ENCODE assay signal across 18 cellular contexts in the genomic region with DNA sequence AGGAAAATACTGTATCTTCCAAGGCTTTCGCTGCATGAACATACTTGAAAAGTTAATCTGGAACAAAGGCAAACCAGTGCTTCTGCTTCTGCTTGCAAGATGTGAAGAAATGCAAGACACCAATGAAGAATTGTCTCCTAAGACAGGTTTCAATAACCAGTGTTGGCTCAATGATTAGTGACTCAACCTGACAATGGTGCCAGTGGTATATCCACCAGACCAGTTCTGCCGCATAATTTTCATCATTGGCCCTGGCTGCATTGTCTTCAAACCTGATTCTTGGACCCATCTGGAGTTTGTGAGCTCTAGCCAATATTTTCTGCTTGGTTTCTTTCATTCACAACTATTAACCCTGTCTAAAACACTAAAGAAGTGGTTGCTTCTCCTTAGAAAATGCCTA. TPM values are rescaled to one million over a fixed set of nuclear protein-coding genes. Genes with fewer than 3 reads are reported as not detected.
A peak's percentile ranks its signal among the peaks of the same experiment; 100 is the strongest.
DNase-seq lines count a peak whose midpoint lies in the region; ATAC-seq and TF ChIP-seq lines count a peak whose summit lies in the region.
"Had no signal": no experiment of that assay in that cellular context is flagged by ENCODE, and none has a peak within 500 bp of the region (broad histone marks: within the 10 kb centered on the region; RNA-seq: fewer than 3 reads in every experiment).

No MANE protein-coding gene starts in this region.

- intact Hi-C loops in PC-3 (cut with micrococcal nuclease): no loop called here

- no peaks in the 10 kb centered on the region for H4K20me1 ChIP-seq in PC-3 (ENCODE audit: low read length)
- H4K20me1 ChIP-seq: BLaER1 treated with 17β-estradiol and CSF1 and Interleukin-3, amounts not matched to agents 10 nM and 100 nM had no signal

- WGBS in suprapubic skin: 48% methylated on average over 2 of the region's 2 CpGs

- H2AFZ ChIP-seq in PC-3 (ENCODE audit: low read length): no peak overlapping the region

- H3K9me2 ChIP-seq in PC-3 (replicated peaks; ENCODE audit: low read length): no peaks in the 10 kb centered on the region

- CTCF ChIA-PET in PC-3 (lab: Charles Lee): no interaction called here

- DNase-seq in HPDE6-E6E7 (ENCODE audit: extremely low spot score) (peak; percentile 12), PC-3 (peak; percentile 62), suprapubic skin (ENCODE audit: low spot score in 2 of 2) (no peak), anterior cingulate cortex (lab: John Stamatoyannopoulos, UW) (no peak), UCSD-AML1 (lab: John Stamatoyannopoulos, UW; ENCODE audit: unreplicated experiment) (no peak)
- DNase-seq in activated CD4-positive, alpha-beta T cell treated with anti-CD3 and anti-CD28 coated beads, Interleukin-2, amount 50 U/mL, for 4 hours: no peak
- DNase-seq: 8988T; Calu3; CD8-positive, alpha-beta T cell; DMS79 treated with DMSO at 0.1 percent for 48 hours; GF-D8; GOT3; H9 had no signal

- no peaks in the 10 kb centered on the region for H3K79me2 ChIP-seq in PC-3 (ENCODE audit: low read length)

- TF ChIP-seq EP300 in suprapubic skin (IDR thresholded peaks at IDR 0.05): no peak

- H3K4me2 ChIP-seq in PC-3 (ENCODE audit: low read length): 0 out of 2 replicates have a peak overlapping the region, but pooled peaks have one; percentile 8

- H3K36me3 ChIP-seq in PC-3 (ENCODE audit: low read depth, low read length) (no peaks in the 10 kb centered on the region), suprapubic skin (no peaks in the 10 kb centered on the region)
- H3K36me3 ChIP-seq: BLaER1 treated with 17β-estradiol and CSF1 and Interleukin-3, amounts not matched to agents 10 nM and 100 nM had no signal

- H3F3A ChIP-seq in PC-3 (ENCODE audit: low read length, unreplicated experiment): no peaks in the 10 kb centered on the region

- H3K27me3 ChIP-seq in PC-3 (ENCODE audit: low read length) (no peaks in the 10 kb centered on the region), suprapubic skin (no peaks in the 10 kb centered on the region)
- H3K27me3 ChIP-seq: BLaER1 treated with 17β-estradiol and CSF1 and Interleukin-3, amounts not matched to agents 10 nM and 100 nM had no signal

- no peaks in the 10 kb centered on the region for H3K9me3 ChIP-seq in PC-3 (ENCODE audit: low read length)
- no peaks in the 10 kb centered on the region for H3K9me3 ChIP-seq in suprapubic skin

- H3K4me1 ChIP-seq in PC-3 (ENCODE audit: insufficient read depth, low read length) (peaks cover 12% of the 10 kb centered on the region), suprapubic skin (peaks cover 15% of the 10 kb centered on the region)

- POLR2A ChIA-PET in PC-3 (lab: Charles Lee; ENCODE audit: unreplicated experiment): no interaction called here

- no peak overlapping the region for H3K4me3 ChIP-seq in PC-3 (ENCODE audit: low read length)
- H3K4me3 ChIP-seq in suprapubic skin: no peak overlapping the region
- H3K4me3 ChIP-seq: BLaER1 treated with 17β-estradiol and CSF1 and Interleukin-3, amounts not matched to agents 10 nM and 100 nM had no signal

- H3K9ac ChIP-seq in PC-3 (ENCODE audit: low read length): no peak overlapping the region
- H3K9ac ChIP-seq: BLaER1 treated with 17β-estradiol and CSF1 and Interleukin-3, amounts not matched to agents 10 nM and 100 nM had no signal

- no TSS peak for BruUV-seq in PC-3 (replicated peaks; lab: Mats Ljungman, UMichigan)

- ATAC-seq in PC-3: peak; percentile 33; the same call in 1 of the 2 replicates
- peak; percentile 96 for ATAC-seq in esophagus mucosa
- ATAC-seq: CD8-positive, alpha-beta T cell; HepG2 had no signal

- no peak for TF ChIP-seq POLR2A in suprapubic skin (IDR thresholded peaks at IDR 0.05)

- no peak for TF ChIP-seq CTCF in PC-3 (conservative IDR thresholded peaks at IDR 0.05; ENCODE audit: low read depth, low read length)
- no peak for TF ChIP-seq CTCF in suprapubic skin (IDR thresholded peaks at IDR 0.05)

- H3K27ac ChIP-seq in PC-3 (ENCODE audit: low read length) (no peak overlapping the region), suprapubic skin (peak overlapping the region; percentile 79)
- H3K27ac ChIP-seq: BLaER1 treated with 17β-estradiol and CSF1 and Interleukin-3, amounts not matched to agents 10 nM and 100 nM; HL-60 had no signal

RNA-seq across cellular contexts. Expression of gene STAMBPL1, which starts 13.6 kb away (rescaled TPM):
- 15.7 and 19.5 TPM in 2 replicates for total RNA-seq in PC-3 (2014; rRNA removed)
- total RNA-seq in esophagus mucosa: 2.5 TPM
- 10 to 100 TPM; 13.3 to 35.8 (median 14.2) TPM for total RNA-seq in suprapubic skin

RNA-seq across cellular contexts. Expression of gene ANKRD22, which starts 14.8 kb away (rescaled TPM):
- total RNA-seq in PC-3 (2014; rRNA removed) (5.0 and 6.2 TPM in 2 replicates), esophagus mucosa (32.9 TPM), suprapubic skin (10 to 100 TPM; 19.6 to 30.1 (median 29.3) TPM)
- total RNA-seq: A673; CD8-positive, alpha-beta T cell; H9; HepG2 had no signal

Comparison
In these comparisons a context has a peak if more than half of its experiments do, and no peak if none do; other contexts are left out.
1. DNase-seq: peak in HPDE6-E6E7 (single experiment) and PC-3 (single experiment); none in suprapubic skin (0 of 2), anterior cingulate cortex (0 of 58), UCSD-AML1 (single experiment) and activated CD4-positive, alpha-beta T cell treated with anti-CD3 and anti-CD28 coated beads, Interleukin-2, amount 50 U/mL, for 4 hours (0 of 2).